In the genomic region with DNA sequence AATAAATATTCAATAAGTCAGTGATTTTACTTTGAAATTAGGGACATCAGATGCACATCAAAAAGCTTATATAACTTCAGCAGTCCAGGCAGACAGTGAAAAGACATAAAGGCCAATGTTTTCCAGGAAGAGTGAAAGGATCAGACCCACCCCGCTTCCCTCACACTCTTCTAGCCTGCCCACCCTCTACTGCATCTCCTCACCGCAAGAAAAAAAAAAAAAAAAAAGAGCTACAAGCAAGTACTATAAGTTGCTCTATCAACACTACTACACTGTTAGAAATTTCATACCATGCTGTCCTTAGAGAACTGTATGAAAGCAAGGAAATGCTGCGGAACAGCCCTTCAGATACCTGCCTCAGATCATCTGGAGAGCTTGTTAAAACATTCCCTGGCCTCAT, we compare ENCODE assay signal across 2 cellular contexts.
TF ChIP-seq lines count a peak whose summit lies in the region.

No MANE protein-coding gene starts in this region.

TF ChIP-seq in IMR-90, 13 proteins besides CTCF, POLR2A, EP300 and RAD21:
- TF ChIP-seq USF2 (IDR thresholded peaks at IDR 0.05; ENCODE audit: low read depth, low read length): no peak
- no peak for TF ChIP-seq SMC3 (IDR thresholded peaks at IDR 0.05; ENCODE audit: low read depth, low read length)
- no peak for TF ChIP-seq RCOR1 (IDR thresholded peaks at IDR 0.05; ENCODE audit: insufficient replicate concordance, low read length)
- TF ChIP-seq FOS (IDR thresholded peaks at IDR 0.05; ENCODE audit: low read depth, low read length): no peak
- no peak for TF ChIP-seq MAFK (IDR thresholded peaks at IDR 0.05; ENCODE audit: low read depth, low read length)
- TF ChIP-seq MAZ (IDR thresholded peaks at IDR 0.05; ENCODE audit: borderline replicate concordance, low read depth, low read length): no peak
- no peak for TF ChIP-seq RFX5 (IDR thresholded peaks at IDR 0.05; ENCODE audit: low read depth, low read length)
- TF ChIP-seq, protein P1, sequence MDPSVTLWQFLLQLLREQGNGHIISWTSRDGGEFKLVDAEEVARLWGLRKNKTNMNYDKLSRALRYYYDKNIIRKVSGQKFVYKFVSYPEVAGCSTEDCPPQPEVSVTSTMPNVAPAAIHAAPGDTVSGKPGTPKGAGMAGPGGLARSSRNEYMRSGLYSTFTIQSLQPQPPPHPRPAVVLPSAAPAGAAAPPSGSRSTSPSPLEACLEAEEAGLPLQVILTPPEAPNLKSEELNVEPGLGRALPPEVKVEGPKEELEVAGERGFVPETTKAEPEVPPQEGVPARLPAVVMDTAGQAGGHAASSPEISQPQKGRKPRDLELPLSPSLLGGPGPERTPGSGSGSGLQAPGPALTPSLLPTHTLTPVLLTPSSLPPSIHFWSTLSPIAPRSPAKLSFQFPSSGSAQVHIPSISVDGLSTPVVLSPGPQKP (IDR thresholded peaks at IDR 0.05; ENCODE audit: borderline replicate concordance, low read depth, low read length): no peak
- TF ChIP-seq CHD1 (IDR thresholded peaks at IDR 0.05; ENCODE audit: low read depth, low read length): no peak
- TF ChIP-seq CEBPB (IDR thresholded peaks at IDR 0.05; ENCODE audit: low read depth, low read length): no peak
- TF ChIP-seq MXI1 (IDR thresholded peaks at IDR 0.05; ENCODE audit: borderline replicate concordance, low read depth, low read length): no peak
- no peak for TF ChIP-seq NFE2L2 (IDR thresholded peaks at IDR 0.05; ENCODE audit: low read depth, low read length)
- TF ChIP-seq BHLHE40 (IDR thresholded peaks at IDR 0.05; ENCODE audit: low read depth, low read length): no peak

TF ChIP-seq in K562, 482 proteins besides CTCF, POLR2A, EP300 and RAD21:
- TF ChIP-seq SAFB2 (IDR thresholded peaks at IDR 0.05; ENCODE audit: borderline replicate concordance, low read depth, low read length, severe bottlenecking): no peak
- no peak for TF ChIP-seq RAD51 (IDR thresholded peaks at IDR 0.05; ENCODE audit: borderline replicate concordance, low read depth)
- TF ChIP-seq TBP (optimal IDR thresholded peaks at IDR 0.05; ENCODE audit: low read depth, low read length): no peak
- no peak for TF ChIP-seq SNRNP70 (optimal IDR thresholded peaks at IDR 0.05; ENCODE audit: low read depth, low read length)
- no peak for TF ChIP-seq CTBP1 (IDR thresholded peaks at IDR 0.05; ENCODE audit: borderline replicate concordance)
- TF ChIP-seq TARDBP (IDR thresholded peaks at IDR 0.05): no peak
- no peak for TF ChIP-seq ASH1L (IDR thresholded peaks at IDR 0.05; ENCODE audit: borderline replicate concordance, low read depth, partially characterized antibody)
- no peak for TF ChIP-seq TAF1 (IDR thresholded peaks at IDR 0.05; ENCODE audit: control insufficient read depth, extremely low read depth, insufficient read depth, low read length, severe bottlenecking)
TF ChIP-seq in K562: peak in this region for 0.
